In the genomic region with DNA sequence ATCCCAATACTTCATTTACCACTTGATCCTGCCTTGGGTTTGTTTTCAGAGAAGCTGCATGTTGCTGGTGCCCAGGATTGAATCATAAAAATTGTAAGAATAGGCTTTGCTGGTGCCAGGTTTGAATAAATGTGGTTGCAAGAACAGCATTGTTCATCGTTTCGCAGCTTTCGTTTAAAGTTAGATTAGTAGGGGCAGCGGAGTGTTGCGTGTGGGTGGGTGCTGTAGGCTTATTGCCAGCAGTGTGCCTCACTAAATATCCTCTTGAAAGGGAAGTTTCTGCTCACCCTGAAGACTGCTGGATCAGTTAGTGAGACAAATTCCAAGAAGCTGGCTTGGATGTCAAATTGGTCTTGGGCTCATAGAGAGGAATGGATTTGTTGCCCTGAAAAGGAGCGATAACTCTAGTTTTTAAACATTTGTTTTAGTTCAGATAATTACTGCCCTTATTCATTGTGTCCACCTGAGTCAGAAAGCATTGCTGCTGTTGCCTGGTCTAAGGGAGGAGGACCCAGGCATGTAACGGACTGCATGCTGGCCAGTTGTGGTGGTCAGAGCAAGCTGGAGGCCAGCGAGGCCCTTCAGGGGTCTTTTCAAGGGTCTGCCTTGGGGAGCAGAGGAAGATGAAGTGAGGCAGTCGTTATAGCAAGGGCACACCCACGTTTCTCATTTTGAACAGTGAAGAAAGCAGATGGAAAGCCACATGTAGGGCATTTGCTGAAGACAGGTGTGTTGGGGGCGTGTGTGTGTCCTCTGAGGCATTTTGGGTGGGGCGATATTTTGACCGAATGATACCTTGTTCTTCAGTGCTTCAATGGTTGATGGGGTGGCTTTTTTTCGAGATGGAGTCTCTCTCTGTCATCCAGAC, we compare ENCODE assay signal across 10 cellular contexts. TPM values are rescaled to one million over a fixed set of nuclear protein-coding genes. Genes with fewer than 3 reads are reported as not detected.
DNase-seq lines count a peak whose midpoint lies in the region; ATAC-seq and TF ChIP-seq lines count a peak whose summit lies in the region.
"Had no signal": no experiment of that assay in that cellular context is flagged by ENCODE, and none has a peak within 500 bp of the region (broad histone marks: within the 10 kb centered on the region; RNA-seq: fewer than 3 reads in every experiment).

No MANE protein-coding gene starts in this region.

- DNase-seq in activated naive CD4-positive, alpha-beta T cell treated with anti-CD3 and anti-CD28 coated beads for 36 hours, result no peak
- no peak for DNase-seq in activated naive CD4-positive, alpha-beta T cell (lab: John Stamatoyannopoulos, UW)
- peak; percentile 68 for DNase-seq in activated CD8-positive, alpha-beta T cell treated with anti-CD3 and anti-CD28 coated beads for 36 hours
- DNase-seq in germinal center (ENCODE audit: low spot score), result peak; percentile 52
- DNase-seq in NCI-H2227 treated with DMSO at 0.1 percent for 48 hours (lab: John Stamatoyannopoulos, UW), result no peak
- no peak for DNase-seq in HEK293T (ENCODE audit: extremely low spot score)
- DNase-seq: left colon, PC-9 had no signal

- no peak overlapping the region for H3K4me3 Mint-ChIP-seq in activated naive CD4-positive, alpha-beta T cell treated with anti-CD3 and anti-CD28 coated beads for 36 hours
- H3K4me3 Mint-ChIP-seq in activated CD8-positive, alpha-beta T cell treated with anti-CD3 and anti-CD28 coated beads for 36 hours, result peak overlapping the region; percentile 21
- H3K4me3 Mint-ChIP-seq in stimulated activated naive CD8-positive, alpha-beta T cell treated with anti-CD3 and anti-CD28 coated beads, Interleukin-15, Interleukin-2, amounts not matched to agents 100 ng/mL and 50 ng/mL, for 24 hours, result peak overlapping the region; percentile 36

- CTCF ChIA-PET in activated naive CD4-positive, alpha-beta T cell treated with anti-CD3 and anti-CD28 coated beads for 36 hours (lab: Charles Lee), result interaction anchor here (1.2 to 1.7 kb wide), 3 partner anchors 18 to 81 kb away, joined by 3 to 5 read pairs (median 5); no protein-coding TSS in a partner anchor
- CTCF ChIA-PET in activated CD8-positive, alpha-beta T cell treated with anti-CD3 and anti-CD28 coated beads for 36 hours (lab: Charles Lee), result interaction anchor here (0.8 to 2.5 kb wide), 4 partner anchors 8 to 82 kb away, joined by 3 to 14 read pairs (median 9); no protein-coding TSS in a partner anchor
- CTCF ChIA-PET in HEK293T (lab: Yijun Ruan, JAX), result interaction anchor here (1.2 kb wide), 1 partner anchor 37 kb away, joined by 7 read pairs; no protein-coding TSS in a partner anchor

- peak overlapping the region; percentile 47 for H3K27ac Mint-ChIP-seq in activated naive CD4-positive, alpha-beta T cell treated with anti-CD3 and anti-CD28 coated beads for 36 hours
- H3K27ac Mint-ChIP-seq in activated CD8-positive, alpha-beta T cell treated with anti-CD3 and anti-CD28 coated beads for 36 hours, result peak overlapping the region; percentile 74
- peak overlapping the region; percentile 84 for H3K27ac Mint-ChIP-seq in stimulated activated naive CD8-positive, alpha-beta T cell treated with anti-CD3 and anti-CD28 coated beads, Interleukin-15, Interleukin-2, amounts not matched to agents 100 ng/mL and 50 ng/mL, for 24 hours

- ATAC-seq in activated CD8-positive, alpha-beta T cell treated with anti-CD3 and anti-CD28 coated beads for 36 hours, result peak; percentile 71
- ATAC-seq in SK-N-SH treated with all-trans-retinoic acid at 6 μM for 48 hours, result no peak
- ATAC-seq: left colon had no signal

- H3K27me3 Mint-ChIP-seq in activated naive CD4-positive, alpha-beta T cell treated with anti-CD3 and anti-CD28 coated beads for 36 hours (ENCODE audit: low read depth), result no peaks in the 10 kb centered on the region
- no peaks in the 10 kb centered on the region for H3K27me3 Mint-ChIP-seq in activated CD8-positive, alpha-beta T cell treated with anti-CD3 and anti-CD28 coated beads for 36 hours
- no peaks in the 10 kb centered on the region for H3K27me3 Mint-ChIP-seq in stimulated activated naive CD8-positive, alpha-beta T cell treated with anti-CD3 and anti-CD28 coated beads, Interleukin-15, Interleukin-2, amounts not matched to agents 100 ng/mL and 50 ng/mL, for 24 hours

- intact Hi-C loops in activated naive CD4-positive, alpha-beta T cell treated with anti-CD3 and anti-CD28 coated beads for 36 hours (cut with micrococcal nuclease), result no loop called here
- intact Hi-C loops in activated CD8-positive, alpha-beta T cell treated with anti-CD3 and anti-CD28 coated beads for 36 hours (cut with micrococcal nuclease), result no loop called here

- POLR2A ChIA-PET in activated CD8-positive, alpha-beta T cell treated with anti-CD3 and anti-CD28 coated beads for 36 hours (lab: Charles Lee), result interaction anchor here (0.6 to 3.2 kb wide), 18 partner anchors 8 to 499 kb away, joined by 3 to 22 read pairs (median 3); no protein-coding TSS in a partner anchor
- POLR2A ChIA-PET in HEK293T (lab: Yijun Ruan, JAX), result interaction anchor here (1.0 kb wide), 1 partner anchor 55 kb away, joined by 3 read pairs; a partner anchor contains a TSS

- H3K9me3 Mint-ChIP-seq in activated naive CD4-positive, alpha-beta T cell treated with anti-CD3 and anti-CD28 coated beads for 36 hours, result no peaks in the 10 kb centered on the region
- no peaks in the 10 kb centered on the region for H3K9me3 Mint-ChIP-seq in activated CD8-positive, alpha-beta T cell treated with anti-CD3 and anti-CD28 coated beads for 36 hours
- no peaks in the 10 kb centered on the region for H3K9me3 Mint-ChIP-seq in stimulated activated naive CD8-positive, alpha-beta T cell treated with anti-CD3 and anti-CD28 coated beads, Interleukin-15, Interleukin-2, amounts not matched to agents 100 ng/mL and 50 ng/mL, for 24 hours

- H3K36me3 Mint-ChIP-seq in activated naive CD4-positive, alpha-beta T cell treated with anti-CD3 and anti-CD28 coated beads for 36 hours (ENCODE audit: low read depth), result peaks cover 25% of the 10 kb centered on the region
- H3K36me3 Mint-ChIP-seq in activated CD8-positive, alpha-beta T cell treated with anti-CD3 and anti-CD28 coated beads for 36 hours (ENCODE audit: low read depth), result peaks cover 42% of the 10 kb centered on the region
- H3K36me3 Mint-ChIP-seq in stimulated activated naive CD8-positive, alpha-beta T cell treated with anti-CD3 and anti-CD28 coated beads, Interleukin-15, Interleukin-2, amounts not matched to agents 100 ng/mL and 50 ng/mL, for 24 hours (ENCODE audit: low read depth), result peaks cover 39% of the 10 kb centered on the region

- no peak for TF ChIP-seq CTCF in activated CD8-positive, alpha-beta T cell treated with anti-CD3 and anti-CD28 coated beads for 36 hours (IDR thresholded peaks at IDR 0.05)

- peaks cover 61% of the 10 kb centered on the region for H3K4me1 Mint-ChIP-seq in activated naive CD4-positive, alpha-beta T cell treated with anti-CD3 and anti-CD28 coated beads for 36 hours (ENCODE audit: low read depth)
- H3K4me1 Mint-ChIP-seq in activated CD8-positive, alpha-beta T cell treated with anti-CD3 and anti-CD28 coated beads for 36 hours (ENCODE audit: low read depth), result peaks cover 53% of the 10 kb centered on the region
- peaks cover 64% of the 10 kb centered on the region for H3K4me1 Mint-ChIP-seq in stimulated activated naive CD8-positive, alpha-beta T cell treated with anti-CD3 and anti-CD28 coated beads, Interleukin-15, Interleukin-2, amounts not matched to agents 100 ng/mL and 50 ng/mL, for 24 hours (ENCODE audit: low read depth)

TF ChIP-seq in SK-N-SH treated with all-trans-retinoic acid at 6 μM for 48 hours, 23 proteins besides CTCF, POLR2A, EP300 and RAD21 (continues in another document):
- TF ChIP-seq PPARA (CRISPR knock-in tag; IDR thresholded peaks at IDR 0.05; ENCODE audit: borderline replicate concordance), result no peak
- TF ChIP-seq ZNF8 (CRISPR knock-in tag; IDR thresholded peaks at IDR 0.05), result no peak
- TF ChIP-seq TCF4 (CRISPR knock-in tag; IDR thresholded peaks at IDR 0.05; ENCODE audit: borderline replicate concordance), result no peak
- no peak for TF ChIP-seq ISL1 (CRISPR knock-in tag; IDR thresholded peaks at IDR 0.05)
- no peak for TF ChIP-seq GLIS3 (CRISPR knock-in tag; IDR thresholded peaks at IDR 0.05)
- TF ChIP-seq SNAI2 (CRISPR knock-in tag; IDR thresholded peaks at IDR 0.05), result no peak
- no peak for TF ChIP-seq OSR1 (CRISPR knock-in tag; IDR thresholded peaks at IDR 0.05)
- no peak for TF ChIP-seq ZC3H10 (CRISPR knock-in tag; IDR thresholded peaks at IDR 0.05)
- TF ChIP-seq TOX (CRISPR knock-in tag; IDR thresholded peaks at IDR 0.05; ENCODE audit: borderline replicate concordance), result no peak

TF ChIP-seq in HEK293T, 16 proteins besides CTCF, POLR2A, EP300 and RAD21:
- TF ChIP-seq ELF4 (IDR thresholded peaks at IDR 0.05), result no peak
- no peak for TF ChIP-seq ZNF384 (IDR thresholded peaks at IDR 0.05)
- no peak for TF ChIP-seq TARDBP (IDR thresholded peaks at IDR 0.05)
- TF ChIP-seq SP1 (IDR thresholded peaks at IDR 0.05), result no peak
- no peak for TF ChIP-seq FOXA1 (IDR thresholded peaks at IDR 0.05)
- no peak for TF ChIP-seq NFRKB (IDR thresholded peaks at IDR 0.05)
- no peak for TF ChIP-seq HDGF (IDR thresholded peaks at IDR 0.05; ENCODE audit: borderline replicate concordance)
- TF ChIP-seq FOXM1 (IDR thresholded peaks at IDR 0.05; ENCODE audit: borderline replicate concordance), result no peak
TF ChIP-seq in HEK293T: peak in this region for 0.

RNA-seq across cellular contexts. Expression of a gene that starts 8.5 kb away (rescaled TPM):
- 100 to 1,000 TPM; 399 to 408 TPM for total RNA-seq in activated naive CD4-positive, alpha-beta T cell treated with anti-CD3 and anti-CD28 coated beads for 36 hours
- 100 to 1,000 TPM; 435 to 450 TPM for total RNA-seq in activated CD8-positive, alpha-beta T cell treated with anti-CD3 and anti-CD28 coated beads for 36 hours

RNA-seq across cellular contexts. Expression of a gene that starts 37.3 kb away (rescaled TPM):
- 10 to 100 TPM; 81.5 to 83.2 TPM for total RNA-seq in activated naive CD4-positive, alpha-beta T cell treated with anti-CD3 and anti-CD28 coated beads for 36 hours
- 10 to 100 TPM; 66.0 to 71.4 TPM for total RNA-seq in activated CD8-positive, alpha-beta T cell treated with anti-CD3 and anti-CD28 coated beads for 36 hours

RNA-seq across cellular contexts. Expression of a gene that starts 38.6 kb away (rescaled TPM):
- 10 to 100 TPM; 48.9 to 51.3 TPM for total RNA-seq in activated naive CD4-positive, alpha-beta T cell treated with anti-CD3 and anti-CD28 coated beads for 36 hours
- 10 to 100 TPM; 56.8 to 61.8 TPM for total RNA-seq in activated CD8-positive, alpha-beta T cell treated with anti-CD3 and anti-CD28 coated beads for 36 hours

RNA-seq across cellular contexts. Expression of a gene that starts 55.3 kb away (rescaled TPM):
- total RNA-seq in activated naive CD4-positive, alpha-beta T cell treated with anti-CD3 and anti-CD28 coated beads for 36 hours, result 100 to 1,000 TPM; 144 to 148 TPM
- 100 to 1,000 TPM; 151 to 153 TPM for total RNA-seq in activated CD8-positive, alpha-beta T cell treated with anti-CD3 and anti-CD28 coated beads for 36 hours

Comparison
In these comparisons a context has a peak if more than half of its experiments do, and no peak if none do; other contexts are left out.
1. DNase-seq: peak in activated CD8-positive, alpha-beta T cell treated with anti-CD3 and anti-CD28 coated beads for 36 hours (single experiment) and germinal center (single experiment); none in activated naive CD4-positive, alpha-beta T cell treated with anti-CD3 and anti-CD28 coated beads for 36 hours (single experiment), activated naive CD4-positive, alpha-beta T cell (0 of 4), NCI-H2227 treated with DMSO at 0.1 percent for 48 hours (single experiment) and HEK293T (single experiment).
2. Peak in every context shown above with its lines, with median percentiles within 50 percentile points of each other: H3K27ac Mint-ChIP-seq.